ENCODE assay signal across 12 cellular contexts in genomic region chr9:13513262-13513661, GRCh38.
DNase-seq lines count a peak whose midpoint lies in the region; ATAC-seq and TF ChIP-seq lines count a peak whose summit lies in the region.
"Had no signal": no experiment of that assay in that cellular context is flagged by ENCODE, and none has a peak within 500 bp of the region (broad histone marks: within the 10 kb centered on the region; RNA-seq: fewer than 3 reads in every experiment).

No MANE protein-coding gene starts in this region.

- no peak for TF ChIP-seq POLR2A in gastroesophageal sphincter (IDR thresholded peaks at IDR 0.05)
- no peak for TF ChIP-seq POLR2A in uterus (IDR thresholded peaks at IDR 0.05)
- TF ChIP-seq POLR2A in erythroblast (IDR thresholded peaks at IDR 0.05; ENCODE audit: low read length), result no peak

- H3K27ac ChIP-seq in gastroesophageal sphincter (peak overlapping the region in 3 of 4 donors; percentile 37 to 59 (median 38)), neural progenitor cell (peak overlapping the region; percentile 85), uterus (peak overlapping the region; percentile 39 to 60), substantia nigra (ENCODE audit: low read depth, low read length, poor library complexity, severe bottlenecking) (no peak overlapping the region)
- H3K27ac ChIP-seq: KMS-11 had no signal

- no peak for TF ChIP-seq EP300 in gastroesophageal sphincter (IDR thresholded peaks at IDR 0.05)

- no peaks in the 10 kb centered on the region for H3K27me3 Mint-ChIP-seq in neural progenitor cell (ENCODE audit: insufficient read depth, low read depth)
- H3K27me3 Mint-ChIP-seq: dendritic cell treated with granulocyte-macrophage colony-stimulating factor and Interleukin-4, amounts not matched to agents 40 ng/mL and 50 ng/mL, for 4 days had no signal

- H3F3A ChIP-seq in neural progenitor cell (ENCODE audit: low read depth), result peaks cover 25% of the 10 kb centered on the region

- H3K4me2 ChIP-seq in neural progenitor cell, result peak overlapping the region; percentile 52
- H3K4me2 ChIP-seq: KMS-11 had no signal

- H3K36me3 Mint-ChIP-seq in neural progenitor cell, result no peaks in the 10 kb centered on the region
- H3K36me3 Mint-ChIP-seq: CD8-positive, alpha-beta T cell had no signal

- no peaks in the 10 kb centered on the region for H3K79me2 ChIP-seq in neural progenitor cell (ENCODE audit: low read depth)

- H3K9me3 Mint-ChIP-seq in neural progenitor cell, result peaks cover 4% of the 10 kb centered on the region
- H3K9me3 Mint-ChIP-seq: CD8-positive, alpha-beta T cell had no signal

- H3K27me3 ChIP-seq in gastroesophageal sphincter, result no peaks in the 10 kb centered on the region
- no peaks in the 10 kb centered on the region for H3K27me3 ChIP-seq in neural progenitor cell
- no peaks in the 10 kb centered on the region for H3K27me3 ChIP-seq in uterus

- TF ChIP-seq CTCF in astrocyte of the spinal cord (IDR thresholded peaks at IDR 0.05; ENCODE audit: low read depth, low read length) (no peak), gastroesophageal sphincter (IDR thresholded peaks at IDR 0.05) (no peak), neural progenitor cell (IDR thresholded peaks at IDR 0.05) (no peak), uterus (IDR thresholded peaks at IDR 0.05) (no peak)

- H3K36me3 ChIP-seq in gastroesophageal sphincter (no peaks in the 10 kb centered on the region), neural progenitor cell (no peaks in the 10 kb centered on the region), uterus (no peaks in the 10 kb centered on the region)

- DNase-seq in astrocyte of the spinal cord (ENCODE audit: low read depth, low spot score), result peak; percentile 23
- no peak for DNase-seq in neural progenitor cell (ENCODE audit: low spot score)
- no peak for DNase-seq in uterus
- no peak for DNase-seq in erythroblast (lab: John Stamatoyannopoulos, UW)
- DNase-seq in substantia nigra (lab: John Stamatoyannopoulos, UW), result no peak
- no peak for DNase-seq in activated T-cell treated with anti-CD3 and anti-CD28 coated beads for 4 hours
- DNase-seq: CD8-positive, alpha-beta T cell had no signal

- H3K9me3 ChIP-seq in gastroesophageal sphincter (no peaks in the 10 kb centered on the region), neural progenitor cell (ENCODE audit: low read depth) (no peaks in the 10 kb centered on the region), uterus (no peaks in the 10 kb centered on the region)

- H3K4me1 ChIP-seq in gastroesophageal sphincter (peaks cover 0 to 8% (median 6%) of the 10 kb centered on the region in 3 donors), neural progenitor cell (peaks cover 32% of the 10 kb centered on the region), uterus (no peaks in the 10 kb centered on the region)

- intact Hi-C loops in uterus (cut with DNase I; ENCODE audit: low total_unique reads), result no loop called here

- H4K20me1 ChIP-seq in neural progenitor cell (ENCODE audit: low read depth), result no peaks in the 10 kb centered on the region

- ATAC-seq in gastroesophageal sphincter, result no peak
- no peak for ATAC-seq in GM18498 (IDR thresholded peaks at IDR 0.05; ENCODE audit: unreplicated experiment)
- ATAC-seq: CD8-positive, alpha-beta T cell had no signal

- H3K4me3 Mint-ChIP-seq in neural progenitor cell, result no peak overlapping the region
- H3K4me3 Mint-ChIP-seq: CD8-positive, alpha-beta T cell; dendritic cell treated with granulocyte-macrophage colony-stimulating factor and Interleukin-4, amounts not matched to agents 40 ng/mL and 50 ng/mL, for 4 days had no signal

- H2AFZ ChIP-seq in neural progenitor cell (replicated peaks), result peak overlapping the region; percentile 91

- no peak overlapping the region for H3K9ac ChIP-seq in neural progenitor cell
- H3K9ac ChIP-seq: KMS-11 had no signal

- WGBS in gastroesophageal sphincter (ENCODE audit: low coverage in 1 of 2), 2 donors, result 26 to 70% methylated on average over 2 to 6 of the region's 6 CpGs

- in situ Hi-C loops in astrocyte of the spinal cord (cut with HindIII; ENCODE audit: low sequenced_read_pairs), result no loop called here

- H3K4me1 Mint-ChIP-seq in neural progenitor cell, result peaks cover 24% of the 10 kb centered on the region

- peak overlapping the region; percentile 97 for H3K27ac Mint-ChIP-seq in neural progenitor cell
- H3K27ac Mint-ChIP-seq: CD8-positive, alpha-beta T cell; dendritic cell treated with granulocyte-macrophage colony-stimulating factor and Interleukin-4, amounts not matched to agents 40 ng/mL and 50 ng/mL, for 4 days had no signal

- H3K4me3 ChIP-seq in astrocyte of the spinal cord (ENCODE audit: low read depth, low read length) (no peak overlapping the region), gastroesophageal sphincter (no peak overlapping the region), neural progenitor cell (peak overlapping the region; percentile 11), uterus (no peak overlapping the region)
- H3K4me3 ChIP-seq: lung had no signal
